Comparison of ENCODE assay signal across 1 cellular context in genomic region chr1:155005076-155005971, GRCh38.
TF ChIP-seq lines count a peak whose summit lies in the region.

No MANE protein-coding gene starts in this region.

TF ChIP-seq in HCT116, 20 proteins besides CTCF, POLR2A, EP300 and RAD21:
- TF ChIP-seq EGR1 (IDR thresholded peaks at IDR 0.05; ENCODE audit: low read depth) (no peak), ZNF274 (IDR thresholded peaks at IDR 0.05; ENCODE audit: low read depth, low read length) (no peak), SP1 (IDR thresholded peaks at IDR 0.05; ENCODE audit: low read depth) (no peak), CEBPB (IDR thresholded peaks at IDR 0.05; ENCODE audit: low read depth) (no peak), ATF3 (IDR thresholded peaks at IDR 0.05) (no peak), CBX3 (IDR thresholded peaks at IDR 0.05; ENCODE audit: low read depth) (no peak), SIN3A (IDR thresholded peaks at IDR 0.05; ENCODE audit: low read depth) (no peak), TCF7L2 (IDR thresholded peaks at IDR 0.05; ENCODE audit: borderline replicate concordance, extremely low read depth, insufficient read depth, insufficient read length) (no peak), ELF1 (IDR thresholded peaks at IDR 0.05; ENCODE audit: borderline replicate concordance, low read depth) (no peak), FOSL1 (IDR thresholded peaks at IDR 0.05; ENCODE audit: low read depth) (no peak), ZBTB33 (IDR thresholded peaks at IDR 0.05; ENCODE audit: extremely low read depth, insufficient replicate concordance, low read length) (no peak), REST (IDR thresholded peaks at IDR 0.05; ENCODE audit: low read depth) (no peak), YY1 (IDR thresholded peaks at IDR 0.05; ENCODE audit: extremely low read depth, insufficient replicate concordance, low read depth, low read length) (no peak), EZH2 (IDR thresholded peaks at IDR 0.05) (no peak), POLR2AphosphoS5 (IDR thresholded peaks at IDR 0.05; ENCODE audit: low read depth, low read length) (no peak), ZFX (IDR thresholded peaks at IDR 0.05) (no peak), SRF (IDR thresholded peaks at IDR 0.05; ENCODE audit: low read depth) (no peak), EZH2phosphoT487 (IDR thresholded peaks at IDR 0.05; ENCODE audit: borderline replicate concordance) (no peak), JUND (IDR thresholded peaks at IDR 0.05) (no peak)
